ENCODE assay signal across 10 cellular contexts in genomic region chr6:11218827-11219826, GRCh38. TPM values are rescaled to one million over a fixed set of nuclear protein-coding genes. Genes with fewer than 3 reads are reported as not detected.
DNase-seq lines count a peak whose midpoint lies in the region; ATAC-seq and TF ChIP-seq lines count a peak whose summit lies in the region.
"Had no signal": no experiment of that assay in that cellular context is flagged by ENCODE, and none has a peak within 500 bp of the region (broad histone marks: within the 10 kb centered on the region; RNA-seq: fewer than 3 reads in every experiment).

No MANE protein-coding gene starts in this region.

- DNase-seq in activated CD4-positive, alpha-beta memory T cell treated with anti-CD3 and anti-CD28 coated beads for 36 hours, result peak; percentile 55
- DNase-seq in activated CD4-positive, alpha-beta memory T cell treated with anti-CD3 and anti-CD28 coated beads, Interleukin-2, amount 10 ng/mL, durations not matched to agents 7 days and 5 days, result no peak
- DNase-seq in endothelial cell (ENCODE audit: low spot score), result peak; percentile 47
- DNase-seq in midbrain (lab: John Stamatoyannopoulos, UW), result peak; percentile 16
- no peak for DNase-seq in suprapubic skin (ENCODE audit: low spot score in 2 of 2)
- no peak for DNase-seq in AG20443 (ENCODE audit: low spot score)
- DNase-seq in ovary, result no peak
- DNase-seq: NCI-H1105 had no signal

- H3K4me3 Mint-ChIP-seq in activated CD4-positive, alpha-beta memory T cell treated with anti-CD3 and anti-CD28 coated beads for 36 hours, result no peak overlapping the region
- H3K4me3 Mint-ChIP-seq in activated CD4-positive, alpha-beta memory T cell treated with anti-CD3 and anti-CD28 coated beads, Interleukin-2, amount 10 ng/mL, durations not matched to agents 7 days and 5 days, result no peak overlapping the region
- peak overlapping the region; percentile 28 for H3K4me3 Mint-ChIP-seq in endothelial cell (ENCODE audit: unreplicated experiment)
- H3K4me3 Mint-ChIP-seq: neural progenitor cell had no signal

- no peak overlapping the region for H3K4me3 ChIP-seq in suprapubic skin
- H3K4me3 ChIP-seq in ovary, result no peak overlapping the region
- H3K4me3 ChIP-seq: neural progenitor cell had no signal

- no peaks in the 10 kb centered on the region for H3K9me3 ChIP-seq in suprapubic skin
- H3K9me3 ChIP-seq in ovary, result no peaks in the 10 kb centered on the region

- H3K9me3 Mint-ChIP-seq in activated CD4-positive, alpha-beta memory T cell treated with anti-CD3 and anti-CD28 coated beads for 36 hours, result no peaks in the 10 kb centered on the region
- no peaks in the 10 kb centered on the region for H3K9me3 Mint-ChIP-seq in activated CD4-positive, alpha-beta memory T cell treated with anti-CD3 and anti-CD28 coated beads, Interleukin-2, amount 10 ng/mL, durations not matched to agents 7 days and 5 days
- H3K9me3 Mint-ChIP-seq in endothelial cell (ENCODE audit: unreplicated experiment), result no peaks in the 10 kb centered on the region
- H3K9me3 Mint-ChIP-seq: neural progenitor cell had no signal

- H3K27me3 Mint-ChIP-seq in activated CD4-positive, alpha-beta memory T cell treated with anti-CD3 and anti-CD28 coated beads for 36 hours, result no peaks in the 10 kb centered on the region
- no peaks in the 10 kb centered on the region for H3K27me3 Mint-ChIP-seq in activated CD4-positive, alpha-beta memory T cell treated with anti-CD3 and anti-CD28 coated beads, Interleukin-2, amount 10 ng/mL, durations not matched to agents 7 days and 5 days
- H3K27me3 Mint-ChIP-seq in endothelial cell (ENCODE audit: unreplicated experiment), result peaks cover 7% of the 10 kb centered on the region

- CTCF ChIA-PET in activated CD4-positive, alpha-beta memory T cell treated with anti-CD3 and anti-CD28 coated beads for 36 hours (lab: Charles Lee), result interaction anchor here (1.3 kb wide), 1 partner anchor 277 kb away, joined by 7 read pairs; no protein-coding TSS in a partner anchor
- CTCF ChIA-PET in activated CD4-positive, alpha-beta memory T cell treated with anti-CD3 and anti-CD28 coated beads, Interleukin-2, amount 10 ng/mL, durations not matched to agents 7 days and 5 days (lab: Charles Lee), result no interaction called here

- no peak overlapping the region for H3K27ac Mint-ChIP-seq in activated CD4-positive, alpha-beta memory T cell treated with anti-CD3 and anti-CD28 coated beads for 36 hours
- no peak overlapping the region for H3K27ac Mint-ChIP-seq in activated CD4-positive, alpha-beta memory T cell treated with anti-CD3 and anti-CD28 coated beads, Interleukin-2, amount 10 ng/mL, durations not matched to agents 7 days and 5 days
- H3K27ac Mint-ChIP-seq in endothelial cell (ENCODE audit: unreplicated experiment), result peak overlapping the region; percentile 100

- TF ChIP-seq EP300 in suprapubic skin (IDR thresholded peaks at IDR 0.05) (no peak), ovary (IDR thresholded peaks at IDR 0.05) (no peak)

- intact Hi-C loops in activated CD4-positive, alpha-beta memory T cell treated with anti-CD3 and anti-CD28 coated beads for 36 hours (cut with micrococcal nuclease), result no loop called here
- intact Hi-C loops in ovary (cut with DNase I), result no loop called here

- H3K27ac ChIP-seq in suprapubic skin (peak overlapping the region; percentile 73), ovary (no peak overlapping the region)
- H3K27ac ChIP-seq: neural progenitor cell had no signal

- TF ChIP-seq CTCF in endothelial cell (IDR thresholded peaks at IDR 0.05; ENCODE audit: unreplicated experiment) (no peak), suprapubic skin (IDR thresholded peaks at IDR 0.05) (no peak), ovary (IDR thresholded peaks at IDR 0.05) (no peak)

- peaks cover 56% of the 10 kb centered on the region for H3K4me1 Mint-ChIP-seq in activated CD4-positive, alpha-beta memory T cell treated with anti-CD3 and anti-CD28 coated beads for 36 hours (ENCODE audit: low read depth)
- peaks cover 75% of the 10 kb centered on the region for H3K4me1 Mint-ChIP-seq in activated CD4-positive, alpha-beta memory T cell treated with anti-CD3 and anti-CD28 coated beads, Interleukin-2, amount 10 ng/mL, durations not matched to agents 7 days and 5 days
- peaks cover 61% of the 10 kb centered on the region for H3K4me1 Mint-ChIP-seq in endothelial cell (ENCODE audit: unreplicated experiment)

- POLR2A ChIA-PET in activated CD4-positive, alpha-beta memory T cell treated with anti-CD3 and anti-CD28 coated beads for 36 hours (lab: Charles Lee), result interaction anchor here (0.9 kb wide), 1 partner anchor 13 kb away, joined by 3 read pairs; the partner anchor contains the start of gene NEDD9
- POLR2A ChIA-PET in activated CD4-positive, alpha-beta memory T cell treated with anti-CD3 and anti-CD28 coated beads, Interleukin-2, amount 10 ng/mL, durations not matched to agents 7 days and 5 days (lab: Charles Lee), result interaction anchor here (1.4 to 7.7 kb wide), 3 partner anchors 14 to 163 kb away, joined by 4 to 138 read pairs (median 36); partner anchors contain the start of gene NEDD9

- ATAC-seq in HG03571 (IDR thresholded peaks at IDR 0.05; ENCODE audit: unreplicated experiment), result no peak

- TF ChIP-seq POLR2A in suprapubic skin (IDR thresholded peaks at IDR 0.05), result no peak
- TF ChIP-seq POLR2A in ovary (IDR thresholded peaks at IDR 0.05), result no peak

- H3K36me3 ChIP-seq in suprapubic skin, result no peaks in the 10 kb centered on the region
- no peaks in the 10 kb centered on the region for H3K36me3 ChIP-seq in ovary
- H3K36me3 ChIP-seq: neural progenitor cell had no signal

- H3K4me1 ChIP-seq in suprapubic skin (peaks cover 86% of the 10 kb centered on the region), ovary (ENCODE audit: insufficient read depth) (no peaks in the 10 kb centered on the region)

- 70% methylated on average over 15 of the region's 15 CpGs for WGBS in suprapubic skin
- WGBS in ovary, 3 donors, result 72 to 82% (median 79%) methylated on average over 15 of the region's 15 CpGs

- H3K27me3 ChIP-seq in suprapubic skin (no peaks in the 10 kb centered on the region), ovary (no peaks in the 10 kb centered on the region)
- H3K27me3 ChIP-seq: neural progenitor cell had no signal

- H3K36me3 Mint-ChIP-seq in activated CD4-positive, alpha-beta memory T cell treated with anti-CD3 and anti-CD28 coated beads for 36 hours, result peaks cover 36% of the 10 kb centered on the region
- peaks cover 65% of the 10 kb centered on the region for H3K36me3 Mint-ChIP-seq in activated CD4-positive, alpha-beta memory T cell treated with anti-CD3 and anti-CD28 coated beads, Interleukin-2, amount 10 ng/mL, durations not matched to agents 7 days and 5 days (ENCODE audit: low read depth)
- no peaks in the 10 kb centered on the region for H3K36me3 Mint-ChIP-seq in endothelial cell (ENCODE audit: low read depth, unreplicated experiment)

RNA-seq across cellular contexts. Expression of gene NEDD9, which starts 13.3 kb away (rescaled TPM):
- total RNA-seq in activated CD4-positive, alpha-beta memory T cell treated with anti-CD3 and anti-CD28 coated beads for 36 hours, result 10 to 100 TPM; 26.6 to 31.5 TPM
- total RNA-seq in activated CD4-positive, alpha-beta memory T cell treated with anti-CD3 and anti-CD28 coated beads, Interleukin-2, amount 10 ng/mL, durations not matched to agents 7 days and 5 days, result 10 to 100 TPM; 60.1 to 64.8 TPM
- 3.2 TPM for total RNA-seq in endothelial cell (ENCODE audit: unreplicated experiment)
- total RNA-seq in suprapubic skin, result 10 to 100 TPM; 18.3 to 29.8 (median 22.4) TPM
- total RNA-seq in ovary, result 10 to 100 TPM in 5 of 7 donors, 1 to 10 TPM in 2; 5.0 to 49.4 (median 17.4) TPM
- polyA plus RNA-seq in ovary, result 10 to 100 TPM in 1 of 2 donors, 1 to 10 TPM in 1; 8.7 to 13.7 TPM

Comparison
In these comparisons a context has a peak if more than half of its experiments do, and no peak if none do; other contexts are left out.
1. DNase-seq: peak in activated CD4-positive, alpha-beta memory T cell treated with anti-CD3 and anti-CD28 coated beads for 36 hours (single experiment), endothelial cell (single experiment) and midbrain (single experiment); none in activated CD4-positive, alpha-beta memory T cell treated with anti-CD3 and anti-CD28 coated beads, Interleukin-2, amount 10 ng/mL, durations not matched to agents 7 days and 5 days (single experiment), suprapubic skin (0 of 2), AG20443 (single experiment) and ovary (0 of 5).